In genomic region chr21:42959754-42960153, GRCh38 we compare ENCODE assay signal across 42 cellular contexts. TPM values are rescaled to one million over a fixed set of nuclear protein-coding genes. Genes with fewer than 3 reads are reported as not detected.
"Had no signal": no experiment of that assay in that cellular context is flagged by ENCODE, and none has a peak within 500 bp of the region (broad histone marks: within the 10 kb centered on the region; RNA-seq: fewer than 3 reads in every experiment).

No MANE protein-coding gene starts in this region.

- H3K27ac ChIP-seq: ascending aorta, cardiac muscle cell, coronary artery, dorsolateral prefrontal cortex, lower lobe of right lung, neutrophil, ovary, prostate gland, skin epidermis, upper lobe of left lung, vagina, VCaP had no signal

- H3K9me3 Mint-ChIP-seq: activated CD4-positive, alpha-beta memory T cell treated with anti-CD3 and anti-CD28 coated beads, Interleukin-2, amount 10 ng/mL, durations not matched to agents 7 days and 5 days; activated CD4-positive, alpha-beta T cell treated with anti-CD3 and anti-CD28 coated beads, Interleukin-2, amount 10 ng/mL, durations not matched to agents 7 days and 5 days; activated naive CD8-positive, alpha-beta T cell treated with anti-CD3 and anti-CD28 coated beads, Interleukin-2, amount 10 ng/mL, durations not matched to agents 7 days and 5 days; activated T-cell treated with anti-CD3 and anti-CD28 coated beads, Interleukin-2, amount 50 U/mL, for 24 hours; effector memory CD8-positive, alpha-beta T cell; immature natural killer cell; stimulated activated effector memory CD8-positive, alpha-beta T cell treated with anti-CD3 and anti-CD28 coated beads, Interleukin-12 subunit alpha, Interleukin-12 subunit beta, amount 100 ng/mL, for 72 hours; stimulated activated naive CD8-positive, alpha-beta T cell treated with anti-CD3 and anti-CD28 coated beads, Interleukin-15, Interleukin-2, amounts not matched to agents 100 ng/mL and 50 ng/mL, for 24 hours; T-helper 1 cell treated with Interleukin-12 subunit alpha and Interleukin-12 subunit beta and Interleukin-4 antibody, amounts not matched to agents 30 μg/mL and 1 μg/mL, for 36 hours had no signal

- H3K36me3 ChIP-seq: ascending aorta, cardiac muscle cell, lower lobe of right lung, neutrophil, ovary, prostate gland, upper lobe of left lung, vagina had no signal

- H3K27me3 Mint-ChIP-seq: activated CD4-positive, alpha-beta T cell treated with anti-CD3 and anti-CD28 coated beads, Interleukin-2, amount 10 ng/mL, durations not matched to agents 7 days and 5 days; activated T-cell treated with anti-CD3 and anti-CD28 coated beads, Interleukin-2, amount 50 U/mL, for 24 hours; effector memory CD8-positive, alpha-beta T cell; stimulated activated naive CD8-positive, alpha-beta T cell treated with anti-CD3 and anti-CD28 coated beads, Interleukin-15, Interleukin-2, amounts not matched to agents 100 ng/mL and 50 ng/mL, for 24 hours had no signal

- H3K9me3 ChIP-seq: ascending aorta, lower lobe of right lung, mucosa of descending colon, neutrophil, ovary, prostate gland, upper lobe of left lung, vagina had no signal

- H3K27me3 ChIP-seq: ascending aorta, cardiac muscle cell, dorsolateral prefrontal cortex, neutrophil, ovary, upper lobe of left lung, vagina had no signal

- H3K4me1 Mint-ChIP-seq: activated CD4-positive, alpha-beta T cell treated with anti-CD3 and anti-CD28 coated beads, Interleukin-2, amount 10 ng/mL, durations not matched to agents 7 days and 5 days; activated naive CD4-positive, alpha-beta T cell treated with anti-CD3 and anti-CD28 coated beads, Interleukin-2, amount 10 ng/mL, durations not matched to agents 7 days and 5 days; activated naive CD8-positive, alpha-beta T cell treated with anti-CD3 and anti-CD28 coated beads, Interleukin-2, amount 10 ng/mL, durations not matched to agents 7 days and 5 days; nephron progenitor cell had no signal

- H3K36me3 Mint-ChIP-seq: activated naive CD4-positive, alpha-beta T cell treated with anti-CD3 and anti-CD28 coated beads, Interleukin-2, amount 10 ng/mL, durations not matched to agents 7 days and 5 days; activated naive CD8-positive, alpha-beta T cell treated with anti-CD3 and anti-CD28 coated beads, Interleukin-2, amount 10 ng/mL, durations not matched to agents 7 days and 5 days; brain; immature natural killer cell; stimulated activated effector memory CD8-positive, alpha-beta T cell treated with anti-CD3 and anti-CD28 coated beads, Interleukin-12 subunit alpha, Interleukin-12 subunit beta, amount 100 ng/mL, for 72 hours had no signal

- H3K4me1 ChIP-seq: ascending aorta, lower lobe of right lung, prostate gland, vagina had no signal

- H3K4me3 Mint-ChIP-seq: activated CD4-positive, alpha-beta memory T cell treated with anti-CD3 and anti-CD28 coated beads, Interleukin-2, amount 10 ng/mL, durations not matched to agents 7 days and 5 days; activated CD4-positive, alpha-beta T cell treated with anti-CD3 and anti-CD28 coated beads, Interleukin-2, amount 10 ng/mL, durations not matched to agents 7 days and 5 days; activated naive CD4-positive, alpha-beta T cell treated with anti-CD3 and anti-CD28 coated beads, Interleukin-2, amount 10 ng/mL, durations not matched to agents 7 days and 5 days; activated naive CD8-positive, alpha-beta T cell treated with anti-CD3 and anti-CD28 coated beads, Interleukin-2, amount 10 ng/mL, durations not matched to agents 7 days and 5 days; activated T-cell treated with anti-CD3 and anti-CD28 coated beads, Interleukin-2, amount 50 U/mL, for 24 hours; brain; nephron progenitor cell; stimulated activated effector memory CD8-positive, alpha-beta T cell treated with anti-CD3 and anti-CD28 coated beads, Interleukin-12 subunit alpha, Interleukin-12 subunit beta, amount 100 ng/mL, for 72 hours; stimulated activated naive CD8-positive, alpha-beta T cell treated with anti-CD3 and anti-CD28 coated beads, Interleukin-15, Interleukin-2, amounts not matched to agents 100 ng/mL and 50 ng/mL, for 24 hours; T-helper 1 cell treated with Interleukin-12 subunit alpha and Interleukin-12 subunit beta and Interleukin-4 antibody, amounts not matched to agents 30 μg/mL and 1 μg/mL, for 36 hours had no signal

- H3K4me3 ChIP-seq: ascending aorta, cardiac muscle cell, coronary artery, dorsolateral prefrontal cortex, lower lobe of right lung, mucosa of descending colon, ovary, prostate gland, skin epidermis, upper lobe of left lung, vagina had no signal

- H3K27ac Mint-ChIP-seq: activated CD4-positive, alpha-beta memory T cell treated with anti-CD3 and anti-CD28 coated beads, Interleukin-2, amount 10 ng/mL, durations not matched to agents 7 days and 5 days; activated CD4-positive, alpha-beta T cell treated with anti-CD3 and anti-CD28 coated beads, Interleukin-2, amount 10 ng/mL, durations not matched to agents 7 days and 5 days; activated naive CD4-positive, alpha-beta T cell treated with anti-CD3 and anti-CD28 coated beads, Interleukin-2, amount 10 ng/mL, durations not matched to agents 7 days and 5 days; activated naive CD8-positive, alpha-beta T cell treated with anti-CD3 and anti-CD28 coated beads, Interleukin-2, amount 10 ng/mL, durations not matched to agents 7 days and 5 days; activated T-cell treated with anti-CD3 and anti-CD28 coated beads, Interleukin-2, amount 50 U/mL, for 24 hours; brain; stimulated activated effector memory CD8-positive, alpha-beta T cell treated with anti-CD3 and anti-CD28 coated beads, Interleukin-12 subunit alpha, Interleukin-12 subunit beta, amount 100 ng/mL, for 72 hours; stimulated activated naive CD8-positive, alpha-beta T cell treated with anti-CD3 and anti-CD28 coated beads, Interleukin-15, Interleukin-2, amounts not matched to agents 100 ng/mL and 50 ng/mL, for 24 hours; T-helper 1 cell treated with Interleukin-12 subunit alpha and Interleukin-12 subunit beta and Interleukin-4 antibody, amounts not matched to agents 30 μg/mL and 1 μg/mL, for 36 hours had no signal

- DNase-seq: activated CD4-positive, alpha-beta memory T cell treated with anti-CD3 and anti-CD28 coated beads, Interleukin-2, amount 10 ng/mL, durations not matched to agents 7 days and 5 days; activated CD4-positive, alpha-beta T cell treated with anti-CD3 and anti-CD28 coated beads, Interleukin-2, amount 10 ng/mL, durations not matched to agents 7 days and 5 days; activated CD8-positive, alpha-beta memory T cell treated with anti-CD3 and anti-CD28 coated beads, Interleukin-2, amount 50 U/mL, for 48 hours; activated gamma-delta T cell; activated naive CD4-positive, alpha-beta T cell treated with anti-CD3 and anti-CD28 coated beads, Interleukin-2, amount 10 ng/mL, durations not matched to agents 7 days and 5 days; activated naive CD8-positive, alpha-beta T cell treated with anti-CD3 and anti-CD28 coated beads, Interleukin-2, amount 10 ng/mL, durations not matched to agents 7 days and 5 days; activated T-cell treated with anti-CD3 and anti-CD28 coated beads, Interleukin-2, amount 50 U/mL, for 24 hours; cerebellar nuclear complex; head of caudate nucleus; hippocampal formation; lower lobe of right lung; mesenchymal stem cell; mucosa of descending colon; nephron progenitor cell; ovary; retina; stimulated activated CD4-positive, alpha-beta T cell treated with anti-CD3 and anti-CD28 coated beads, Interleukin-4, amount 100 ng/mL, for 24 hours; T-helper 9 cell; upper lobe of left lung had no signal

RNA-seq across cellular contexts. Expression of gene ERVH48-1, which starts 34.3 kb away (rescaled TPM):
- total RNA-seq: activated CD4-positive, alpha-beta memory T cell treated with anti-CD3 and anti-CD28 coated beads, Interleukin-2, amount 10 ng/mL, durations not matched to agents 7 days and 5 days; ascending aorta; dorsolateral prefrontal cortex; endothelial cell of umbilical vein; fibroblast of lung; fibroblast of villous mesenchyme; kidney epithelial cell; left lobe of liver; lower lobe of right lung; mucosa of descending colon; myocyte; sciatic nerve; subcutaneous adipose tissue; vagina had no signal
- polyA plus RNA-seq: endothelial cell of umbilical vein, immature natural killer cell, ovary had no signal
